In genomic region chr11:117817213-117818035, GRCh38 we compare ENCODE assay signal across 8 cellular contexts. TPM values are rescaled to one million over a fixed set of nuclear protein-coding genes. Genes with fewer than 3 reads are reported as not detected.
DNase-seq lines count a peak whose midpoint lies in the region; ATAC-seq and TF ChIP-seq lines count a peak whose summit lies in the region.

No MANE protein-coding gene starts in this region.

- TF ChIP-seq CTCF in right lobe of liver (IDR thresholded peaks at IDR 0.05), result peak; percentile 92 to 99 (median 98)

- 1% methylated on average over 14 of the region's 21 CpGs for WGBS in right lobe of liver (ENCODE audit: insufficient coverage, low coverage, low lambda C conversion rate, missing lambda C conversion rate)

- H3K4me3 Mint-ChIP-seq in activated CD4-positive, alpha-beta T cell treated with anti-CD3 and anti-CD28 coated beads, Interleukin-2, amount 10 ng/mL, durations not matched to agents 7 days and 5 days, result no peak overlapping the region

- no peaks in the 10 kb centered on the region for H3K4me1 ChIP-seq in right lobe of liver

- CTCF ChIA-PET in activated CD4-positive, alpha-beta T cell treated with anti-CD3 and anti-CD28 coated beads, Interleukin-2, amount 10 ng/mL, durations not matched to agents 7 days and 5 days (lab: Charles Lee), result interaction anchor here (0.7 to 6.4 kb wide), 31 partner anchors 10 to 391 kb away, joined by 3 to 73 read pairs (median 5); partner anchors contain the start of gene DSCAML1

- H3K36me3 ChIP-seq in right lobe of liver, result no peaks in the 10 kb centered on the region

- peak; percentile 15 for ATAC-seq in HG03045 (IDR thresholded peaks at IDR 0.05; ENCODE audit: unreplicated experiment)
- peak; percentile 63 to 82 (median 72) for ATAC-seq in right lobe of liver
- no peak for ATAC-seq in HG02623 (IDR thresholded peaks at IDR 0.05; ENCODE audit: unreplicated experiment)

- H3K9me3 Mint-ChIP-seq in activated CD4-positive, alpha-beta T cell treated with anti-CD3 and anti-CD28 coated beads, Interleukin-2, amount 10 ng/mL, durations not matched to agents 7 days and 5 days, result no peaks in the 10 kb centered on the region

- H3K9me3 ChIP-seq in right lobe of liver, result no peaks in the 10 kb centered on the region

- no peaks in the 10 kb centered on the region for H3K27me3 Mint-ChIP-seq in activated CD4-positive, alpha-beta T cell treated with anti-CD3 and anti-CD28 coated beads, Interleukin-2, amount 10 ng/mL, durations not matched to agents 7 days and 5 days

- DNase-seq in EH (ENCODE audit: low read depth) (peak; percentile 73), NCI-H510A treated with DMSO at 0.1 percent for 48 hours (lab: John Stamatoyannopoulos, UW) (peak; percentile 84), dermis microvascular lymphatic vessel endothelial cell (ENCODE audit: low read depth in 2 of 2) (peak; percentile 57 to 78), right lobe of liver (peak; percentile 72 to 78 (median 76))
- DNase-seq in activated CD4-positive, alpha-beta T cell treated with anti-CD3 and anti-CD28 coated beads, Interleukin-2, amount 10 ng/mL, durations not matched to agents 7 days and 5 days, result peak; percentile 85
- DNase-seq in stimulated activated CD4-positive, alpha-beta T cell treated with anti-CD3 and anti-CD28 coated beads, TNF-alpha, amount 100 ng/mL, for 1 hour (ENCODE audit: low read depth in 3 of 3, low spot score in 1 of 3), result peak; percentile 71 to 90 (median 72)

- intact Hi-C loops in right lobe of liver (cut with DNase I), result loop anchor here in 1 of 2 donors (5.0 kb wide), 1 partner anchor 375 kb away; no protein-coding TSS in a partner anchor

- no peaks in the 10 kb centered on the region for H3K27me3 ChIP-seq in right lobe of liver

- peaks cover 64% of the 10 kb centered on the region for H3K4me1 Mint-ChIP-seq in activated CD4-positive, alpha-beta T cell treated with anti-CD3 and anti-CD28 coated beads, Interleukin-2, amount 10 ng/mL, durations not matched to agents 7 days and 5 days

- TF ChIP-seq POLR2A in right lobe of liver (IDR thresholded peaks at IDR 0.05), result no peak

- H3K4me3 ChIP-seq in right lobe of liver, result no peak overlapping the region

- POLR2A ChIA-PET in activated CD4-positive, alpha-beta T cell treated with anti-CD3 and anti-CD28 coated beads, Interleukin-2, amount 10 ng/mL, durations not matched to agents 7 days and 5 days (lab: Charles Lee), result no interaction called here

- peak overlapping the region; percentile 92 for H3K27ac Mint-ChIP-seq in activated CD4-positive, alpha-beta T cell treated with anti-CD3 and anti-CD28 coated beads, Interleukin-2, amount 10 ng/mL, durations not matched to agents 7 days and 5 days

- H3K27ac ChIP-seq in right lobe of liver, result no peak overlapping the region

- H3K36me3 Mint-ChIP-seq in activated CD4-positive, alpha-beta T cell treated with anti-CD3 and anti-CD28 coated beads, Interleukin-2, amount 10 ng/mL, durations not matched to agents 7 days and 5 days (ENCODE audit: low read depth), result no peaks in the 10 kb centered on the region

RNA-seq across cellular contexts. Expression of gene FXYD2, which starts 7.1 kb away (rescaled TPM):
- 1 to 10 TPM in 1 of 2 experiments, under 1 TPM in 1; 0.97 to 1.3 TPM for total RNA-seq in activated CD4-positive, alpha-beta T cell treated with anti-CD3 and anti-CD28 coated beads, Interleukin-2, amount 10 ng/mL, durations not matched to agents 7 days and 5 days
- total RNA-seq in dermis microvascular lymphatic vessel endothelial cell, result 0.64 and 1.5 TPM in 2 replicates
- 10 to 100 TPM in 5 of 6 experiments, 1 to 10 TPM in 1; 9.3 to 13.7 (median 11.4) TPM for total RNA-seq in right lobe of liver

RNA-seq across cellular contexts. Expression of gene DSCAML1, which starts 20.4 kb away (rescaled TPM):
- total RNA-seq in activated CD4-positive, alpha-beta T cell treated with anti-CD3 and anti-CD28 coated beads, Interleukin-2, amount 10 ng/mL, durations not matched to agents 7 days and 5 days, result under 1 TPM; 0.02 to 0.25 TPM
- total RNA-seq in dermis microvascular lymphatic vessel endothelial cell, result not detected in 2 replicates
- under 1 TPM in 5 of 6 experiments, not detected in 1; 0.06 to 0.92 (median 0.22) TPM for total RNA-seq in right lobe of liver

RNA-seq across cellular contexts. Expression of gene FXYD6, which starts 59.0 kb away (rescaled TPM):
- not detected for total RNA-seq in activated CD4-positive, alpha-beta T cell treated with anti-CD3 and anti-CD28 coated beads, Interleukin-2, amount 10 ng/mL, durations not matched to agents 7 days and 5 days
- total RNA-seq in dermis microvascular lymphatic vessel endothelial cell (0.51 and 7.3 TPM in 2 replicates), right lobe of liver (10 to 100 TPM in 2 of 6 experiments, 1 to 10 TPM in 4; 4.9 to 14.4 (median 8.9) TPM)
